8 cellular contexts compared by ENCODE assay signal in genomic region chr13:110712849-110713641, GRCh38. TPM values are rescaled to one million over a fixed set of nuclear protein-coding genes. Genes with fewer than 3 reads are reported as not detected.
DNase-seq lines count a peak whose midpoint lies in the region; ATAC-seq and TF ChIP-seq lines count a peak whose summit lies in the region.

No MANE protein-coding gene starts in this region.

- no peaks in the 10 kb centered on the region for H3K27me3 ChIP-seq in DND-41 (ENCODE audit: insufficient read depth, low read length, poor library complexity)
- H3K27me3 ChIP-seq in Peyer's patch: no peaks in the 10 kb centered on the region
- H3K27me3 ChIP-seq in esophagus muscularis mucosa: no peaks in the 10 kb centered on the region
- no peaks in the 10 kb centered on the region for H3K27me3 ChIP-seq in muscle layer of duodenum (ENCODE audit: low read depth, low read length)

- H3K9me3 ChIP-seq in DND-41 (ENCODE audit: insufficient read depth, low read length, severe bottlenecking): no peaks in the 10 kb centered on the region
- no peaks in the 10 kb centered on the region for H3K9me3 ChIP-seq in KOPT-K1 (ENCODE audit: insufficient read depth, low read length, poor library complexity, severe bottlenecking)
- H3K9me3 ChIP-seq in Peyer's patch: no peaks in the 10 kb centered on the region
- H3K9me3 ChIP-seq in esophagus muscularis mucosa: no peaks in the 10 kb centered on the region
- no peaks in the 10 kb centered on the region for H3K9me3 ChIP-seq in muscle layer of duodenum (ENCODE audit: control insufficient read depth in 1 of 2, low read length in 2 of 2)

- peaks cover 53% of the 10 kb centered on the region for H3K79me2 ChIP-seq in DND-41 (ENCODE audit: insufficient read depth, low read length)

- H3K36me3 ChIP-seq in DND-41 (ENCODE audit: insufficient read depth, low read length): peaks cover 6% of the 10 kb centered on the region; the same call in 1 of the 2 replicates
- no peaks in the 10 kb centered on the region for H3K36me3 ChIP-seq in KOPT-K1 (ENCODE audit: insufficient read depth, low read length)
- H3K36me3 ChIP-seq in Peyer's patch: no peaks in the 10 kb centered on the region
- no peaks in the 10 kb centered on the region for H3K36me3 ChIP-seq in esophagus muscularis mucosa
- peaks cover 0 to 7% of the 10 kb centered on the region in 2 donors for H3K36me3 ChIP-seq in muscle layer of duodenum (ENCODE audit: control insufficient read depth in 1 of 2, insufficient read depth in 2 of 2, low read length in 2 of 2)

- 0% methylated on average over 15 of the region's 68 CpGs for WGBS in esophagus muscularis mucosa

- peak overlapping the region; percentile 65 for H2AFZ ChIP-seq in DND-41 (ENCODE audit: low read depth, low read length)

- ATAC-seq in DND-41 (ENCODE audit: insufficient read depth, low read depth): peak; percentile 63
- ATAC-seq in GM21825 (IDR thresholded peaks at IDR 0.05; ENCODE audit: unreplicated experiment): peak; percentile 49

- intact Hi-C loops in esophagus muscularis mucosa (cut with DNase I): loop anchor here (10.0 kb wide), 1 partner anchor 202 kb away; the partner anchor contains the start of gene ANKRD10

- peak overlapping the region; percentile 97 to 98 for H3K4me3 ChIP-seq in DND-41 (ENCODE audit: low read depth in 1 of 2, low read length in 2 of 2)
- H3K4me3 ChIP-seq in Peyer's patch: peak overlapping the region; percentile 71 to 94 (median 78)
- H3K4me3 ChIP-seq in esophagus muscularis mucosa: peak overlapping the region; percentile 72 to 96 (median 88)
- peak overlapping the region; percentile 86 to 89 for H3K4me3 ChIP-seq in muscle layer of duodenum (ENCODE audit: low read depth in 1 of 2, low read length in 2 of 2)

- H4K20me1 ChIP-seq in DND-41 (ENCODE audit: insufficient read depth, low read length): peaks cover 29% of the 10 kb centered on the region

- no peak for TF ChIP-seq EP300 in esophagus muscularis mucosa (IDR thresholded peaks at IDR 0.05)

- no peak for TF ChIP-seq CTCF in DND-41 (IDR thresholded peaks at IDR 0.05; ENCODE audit: borderline replicate concordance, extremely low read depth, low read length, poor library complexity, severe bottlenecking)
- no peak for TF ChIP-seq CTCF in Peyer's patch (IDR thresholded peaks at IDR 0.05)
- no peak for TF ChIP-seq CTCF in esophagus muscularis mucosa (IDR thresholded peaks at IDR 0.05)

- DNase-seq in DND-41 (peak; percentile 99), Peyer's patch (peak; percentile 96 to 99 (median 99)), activated T-helper 1 cell treated with Interleukin-2 at 50 U/mL for 16 hours (ENCODE audit: low read depth) (peak; percentile 99), esophagus muscularis mucosa (ENCODE audit: extremely low spot score) (peak; percentile 100)
- peak; percentile 99 for DNase-seq in stimulated activated CD8-positive, alpha-beta memory T cell treated with anti-CD3 and anti-CD28 coated beads, Interleukin-7, amount 100 ng/mL, for 24 hours (ENCODE audit: low read depth)

- H3K9ac ChIP-seq in DND-41 (ENCODE audit: low read depth, low read length): peak overlapping the region; percentile 97

- H3K27ac ChIP-seq in DND-41 (ENCODE audit: low read length) (peak overlapping the region; percentile 97), KOPT-K1 (ENCODE audit: low read depth, low read length, poor library complexity, severe bottlenecking) (peak overlapping the region; percentile 100), Peyer's patch (peak overlapping the region; percentile 98 to 99 (median 99)), esophagus muscularis mucosa (replicated peaks in 1 of 4) (peak overlapping the region; percentile 96 to 100 (median 98)), muscle layer of duodenum (ENCODE audit: low read length) (peak overlapping the region; percentile 98)

- peak overlapping the region; percentile 86 for H3K4me2 ChIP-seq in DND-41 (ENCODE audit: insufficient read depth, low read length)

- H3K4me1 ChIP-seq in DND-41 (ENCODE audit: insufficient read depth, low read length) (peaks cover 34% of the 10 kb centered on the region), Peyer's patch (peaks cover 0 to 22% (median 2%) of the 10 kb centered on the region in 4 donors), esophagus muscularis mucosa (peaks cover 19 to 29% (median 26%) of the 10 kb centered on the region in 4 donors), muscle layer of duodenum (ENCODE audit: control insufficient read depth in 1 of 2, insufficient read depth in 2 of 2, low read length in 2 of 2) (peaks cover 3 to 24% of the 10 kb centered on the region in 2 donors)

- TF ChIP-seq POLR2A in Peyer's patch (IDR thresholded peaks at IDR 0.05) (peak; percentile 100), esophagus muscularis mucosa (IDR thresholded peaks at IDR 0.05; ENCODE audit: low read depth) (peak; percentile 99)

RNA-seq across cellular contexts. Expression of gene ING1, which starts 0.5 kb away (rescaled TPM):
- 10 to 100 TPM in 3 of 4 donors, 1 to 10 TPM in 1; 7.4 to 40.4 (median 21.7) TPM for total RNA-seq in Peyer's patch
- total RNA-seq in esophagus muscularis mucosa: 10 to 100 TPM; 17.2 to 25.5 (median 23.2) TPM

RNA-seq across cellular contexts. Expression of gene CARS2, which starts 7.1 kb away (rescaled TPM):
- total RNA-seq in Peyer's patch: 100 to 1,000 TPM in 2 of 4 donors, 10 to 100 TPM in 2; 50.6 to 123 (median 97.7) TPM
- 10 to 100 TPM; 32.9 to 56.9 (median 40.2) TPM for total RNA-seq in esophagus muscularis mucosa

Comparison
In these comparisons a context has a peak if more than half of its experiments do, and no peak if none do; other contexts are left out.
1. Peak in every context shown above with its lines: DNase-seq, ATAC-seq, H3K4me3 ChIP-seq and H3K27ac ChIP-seq.